In genomic region chr6:91565207-91565606, GRCh38 we compare ENCODE assay signal across 23 cellular contexts.
DNase-seq lines count a peak whose midpoint lies in the region; ATAC-seq, FAIRE-seq and TF ChIP-seq lines count a peak whose summit lies in the region.
"Had no signal": no experiment of that assay in that cellular context is flagged by ENCODE, and none has a peak within 500 bp of the region (broad histone marks: within the 10 kb centered on the region; RNA-seq: fewer than 3 reads in every experiment).

No MANE protein-coding gene starts in this region.

- no peak overlapping the region for H3K4me2 ChIP-seq in A549
- H3K4me2 ChIP-seq in IMR-90 (ENCODE audit: low read depth, low read length): no peak overlapping the region
- H3K4me2 ChIP-seq in H1 (ENCODE audit: insufficient read depth in 1 of 2, low read depth in 2 of 2, low read length in 2 of 2): no peak overlapping the region
- H3K4me2 ChIP-seq: BLaER1 treated with 17β-estradiol and CSF1 and Interleukin-3, amounts not matched to agents 10 nM and 100 nM had no signal

- H2BK15ac ChIP-seq in IMR-90 (ENCODE audit: low read depth, low read length) (no peak overlapping the region), H1 (ENCODE audit: low read length) (no peak overlapping the region)

- no peak overlapping the region for H2AK5ac ChIP-seq in IMR-90 (ENCODE audit: low read depth, low read length)
- H2AK5ac ChIP-seq in H1 (ENCODE audit: low read depth, low read length): no peak overlapping the region

- H2AFZ ChIP-seq in IMR-90 (replicated peaks; ENCODE audit: low read length, poor library complexity) (no peak overlapping the region), H1 (ENCODE audit: low read length) (no peak overlapping the region)

- POLR2A ChIA-PET in A549 (lab: Yijun Ruan, JAX): no interaction called here
- POLR2A ChIA-PET in IMR-90 (lab: Charles Lee; ENCODE audit: unreplicated experiment): no interaction called here
- POLR2A ChIA-PET in H1 (lab: Charles Lee; ENCODE audit: partially characterized antibody): no interaction called here

- no peak for TF ChIP-seq POLR2A in A549 (IDR thresholded peaks at IDR 0.05; ENCODE audit: low read length)
- TF ChIP-seq POLR2A in IMR-90 (IDR thresholded peaks at IDR 0.05; ENCODE audit: low read depth, low read length): no peak
- TF ChIP-seq POLR2A in H1 (IDR thresholded peaks at IDR 0.05; ENCODE audit: control extremely low read depth in 1 of 2, low read depth in 2 of 2, low read length in 2 of 2): no peak
- no peak for TF ChIP-seq POLR2A in ovary (IDR thresholded peaks at IDR 0.05)

- no peak overlapping the region for H2BK12ac ChIP-seq in H1 (ENCODE audit: low read depth, low read length)

- TF ChIP-seq EP300 in A549 (IDR thresholded peaks at IDR 0.05): no peak
- TF ChIP-seq EP300 in H1 (IDR thresholded peaks at IDR 0.05; ENCODE audit: borderline replicate concordance in 1 of 2, low read depth in 2 of 2, low read length in 2 of 2): no peak
- TF ChIP-seq EP300 in ovary (IDR thresholded peaks at IDR 0.05): no peak

- DNase-seq in A549 (ENCODE audit: low read depth in 1 of 2, low spot score in 1 of 2) (no peak), IMR-90 (no peak), H1 (ENCODE audit: low read depth in 1 of 2, low spot score in 2 of 2) (no peak), small intestine (no peak), DMS79 (lab: John Stamatoyannopoulos, UW) (no peak), ovary (no peak)
- DNase-seq: 8988T; AML-193; Caco-2; Calu3; CD4-positive, alpha-beta T cell; CD8-positive, alpha-beta T cell; DND-41; EL; GDM1 had no signal

- no peak overlapping the region for H3K14ac ChIP-seq in IMR-90 (replicated peaks; ENCODE audit: low read depth, low read length)
- H3K14ac ChIP-seq in H1 (ENCODE audit: insufficient read length): no peak overlapping the region

- in situ Hi-C loops in IMR-90 (cut with MboI; ENCODE audit: low sequenced_read_pairs): no loop called here

- no peak overlapping the region for H2AK9ac ChIP-seq in IMR-90 (replicated peaks; ENCODE audit: low read depth, low read length, poor library complexity)

- H2BK20ac ChIP-seq in IMR-90 (ENCODE audit: low read depth, low read length): no peak overlapping the region
- no peak overlapping the region for H2BK20ac ChIP-seq in H1 (ENCODE audit: low read length)

- H3K36me3 ChIP-seq in IMR-90 (ENCODE audit: control insufficient read depth, insufficient read depth, low read length) (no peaks in the 10 kb centered on the region), H1 (ENCODE audit: control insufficient read depth in 2 of 4, insufficient read depth in 4 of 4, low read length in 3 of 4) (no peaks in the 10 kb centered on the region), small intestine (ENCODE audit: control insufficient read depth in 2 of 2, insufficient read depth in 2 of 2, low read length in 2 of 2) (no peaks in the 10 kb centered on the region), ovary (no peaks in the 10 kb centered on the region)
- H3K36me3 ChIP-seq: BLaER1 treated with 17β-estradiol and CSF1 and Interleukin-3, amounts not matched to agents 10 nM and 100 nM had no signal

- H3K79me2 ChIP-seq in H1 (ENCODE audit: control insufficient read depth in 1 of 2, insufficient read depth in 2 of 2, low read length in 2 of 2): no peaks in the 10 kb centered on the region

- H3K4me1 ChIP-seq in A549 (no peaks in the 10 kb centered on the region), IMR-90 (ENCODE audit: control insufficient read depth, insufficient read depth, low read length) (peaks cover 6% of the 10 kb centered on the region), H1 (replicated peaks in 1 of 4; ENCODE audit: control insufficient read depth in 3 of 4, insufficient read depth in 4 of 4, low read length in 3 of 4) (no peaks in the 10 kb centered on the region; a peak in 1 of 7 replicates), small intestine (ENCODE audit: control insufficient read depth in 2 of 2, insufficient read depth in 1 of 2, low read depth in 1 of 2, low read length in 1 of 2) (no peaks in the 10 kb centered on the region), ovary (ENCODE audit: insufficient read depth) (no peaks in the 10 kb centered on the region)
- H3K4me1 ChIP-seq: BLaER1 treated with 17β-estradiol and CSF1 and Interleukin-3, amounts not matched to agents 10 nM and 100 nM; Caco-2 had no signal

- no peak overlapping the region for H3K56ac ChIP-seq in IMR-90 (ENCODE audit: extremely low read depth, insufficient read depth, low read length)
- H3K56ac ChIP-seq in H1 (replicated peaks; ENCODE audit: insufficient read length, low read depth, low read length): no peak overlapping the region

- H4K91ac ChIP-seq in IMR-90 (ENCODE audit: insufficient read depth, low read depth, low read length): no peak overlapping the region
- no peak overlapping the region for H4K91ac ChIP-seq in H1 (replicated peaks; ENCODE audit: insufficient read length, low read length)

- H3K9me1 ChIP-seq in IMR-90 (ENCODE audit: insufficient read depth, low read length): no peaks in the 10 kb centered on the region

- H3K4me3 ChIP-seq in A549: no peak overlapping the region
- no peak overlapping the region for H3K4me3 ChIP-seq in IMR-90 (ENCODE audit: insufficient read depth, low read depth, low read length)
- no peak overlapping the region for H3K4me3 ChIP-seq in H1 (ENCODE audit: extremely low read depth in 1 of 4, insufficient read depth in 2 of 4, low read depth in 3 of 4, low read length in 4 of 4)
- no peak overlapping the region for H3K4me3 ChIP-seq in small intestine (ENCODE audit: low read depth in 1 of 2, low read length in 2 of 2)
- H3K4me3 ChIP-seq in ovary: no peak overlapping the region
- H3K4me3 ChIP-seq: BLaER1 treated with 17β-estradiol and CSF1 and Interleukin-3, amounts not matched to agents 10 nM and 100 nM; GM12878 had no signal

- H3K4ac ChIP-seq in IMR-90 (ENCODE audit: low read depth, low read length): no peak overlapping the region
- no peak overlapping the region for H3K4ac ChIP-seq in H1 (replicated peaks; ENCODE audit: insufficient read length, low read depth, low read length)

- ATAC-seq in A549 (no peak), IMR-90 (ENCODE audit: low read depth) (no peak), GM21576 (IDR thresholded peaks at IDR 0.05; ENCODE audit: unreplicated experiment) (no peak)
- ATAC-seq: CD8-positive, alpha-beta T cell; GM12878 had no signal

- WGBS in A549 (ENCODE audit: missing lambda C conversion rate): 3% methylated on average over 3 of the region's 3 CpGs
- no CpG with 5 or more reads among the region's 3 CpGs for WGBS in IMR-90 (ENCODE audit: extremely low coverage in 2 of 2, insufficient read length in 1 of 2), 2 experiments
- 76% methylated on average over 3 of the region's 3 CpGs; no CpG with 5 or more reads in 1 of the 2 experiments for WGBS in H1 (ENCODE audit: extremely low coverage in 1 of 2, insufficient coverage in 1 of 2, insufficient read length in 1 of 2, insufficient replicate concordance in 2 of 2, low coverage in 1 of 2, low lambda C conversion rate in 2 of 2, missing lambda C conversion rate in 1 of 2), 2 experiments
- 59 to 79% (median 68%) methylated on average over 3 of the region's 3 CpGs for WGBS in small intestine, 3 donors
- WGBS in ovary, 3 donors: 83 to 98% (median 90%) methylated on average over 3 of the region's 3 CpGs

- H3K23ac ChIP-seq in IMR-90 (ENCODE audit: low read depth, low read length) (no peak overlapping the region), H1 (ENCODE audit: insufficient read length) (no peak overlapping the region)

- H3K9ac ChIP-seq in IMR-90 (ENCODE audit: low read depth, low read length) (no peak overlapping the region), H1 (replicated peaks in 1 of 4; ENCODE audit: extremely low read depth in 1 of 4, low read depth in 3 of 4, low read length in 3 of 4) (no peak overlapping the region)
- H3K9ac ChIP-seq: BLaER1 treated with 17β-estradiol and CSF1 and Interleukin-3, amounts not matched to agents 10 nM and 100 nM had no signal

- dilution Hi-C loops in IMR-90 (cut with HindIII; ENCODE audit: low sequenced_read_pairs, unreplicated experiment): no loop called here

- FAIRE-seq in A549 (lab: Jason Lieb, UNC): no peak
- no peak for FAIRE-seq in H1 (lab: Jason Lieb, UNC)
- peak; percentile 33 for FAIRE-seq in small intestine (lab: Jason Lieb, UNC)
- FAIRE-seq: A204.1, D721Med, GM12878, GM12892, GM19239 had no signal

- no peaks in the 10 kb centered on the region for H3K79me1 ChIP-seq in IMR-90 (ENCODE audit: low read depth in 1 of 2, low read length in 2 of 2)
- no peaks in the 10 kb centered on the region for H3K79me1 ChIP-seq in H1 (ENCODE audit: low read depth, low read length)

- intact Hi-C loops in IMR-90 (cut with micrococcal nuclease): loop anchor here (10.0 kb wide), 1 partner anchor 230 kb away; no protein-coding TSS in a partner anchor
- intact Hi-C loops in ovary (cut with DNase I): no loop called here

- CTCF ChIA-PET in A549 (lab: Yijun Ruan, JAX): no interaction called here
- CTCF ChIA-PET in IMR-90 (lab: Yijun Ruan, JAX): no interaction called here
- CTCF ChIA-PET in H1 (lab: Charles Lee; ENCODE audit: partially characterized antibody): no interaction called here

- TF ChIP-seq RAD21 in A549 (conservative IDR thresholded peaks at IDR 0.05 in 1 of 2, IDR thresholded peaks at IDR 0.05 in 1 of 2) (no peak), IMR-90 (IDR thresholded peaks at IDR 0.05; ENCODE audit: low read length) (no peak), H1 (IDR thresholded peaks at IDR 0.05 in 1 of 2, conservative IDR thresholded peaks at IDR 0.05 in 1 of 2; ENCODE audit: low read depth in 2 of 2, low read length in 2 of 2) (no peak)

- H3K27me3 ChIP-seq in IMR-90 (ENCODE audit: control insufficient read depth, insufficient read depth, low read length): no peaks in the 10 kb centered on the region
- no peaks in the 10 kb centered on the region for H3K27me3 ChIP-seq in H1 (replicated peaks in 1 of 4; ENCODE audit: control insufficient read depth in 3 of 4, extremely low read depth in 1 of 4, insufficient read depth in 3 of 4, low read length in 3 of 4)
- H3K27me3 ChIP-seq in small intestine (ENCODE audit: control insufficient read depth in 2 of 2, insufficient read depth in 2 of 2, low read length in 2 of 2): no peaks in the 10 kb centered on the region
- H3K27me3 ChIP-seq in ovary: no peaks in the 10 kb centered on the region
- H3K27me3 ChIP-seq: BLaER1 treated with 17β-estradiol and CSF1 and Interleukin-3, amounts not matched to agents 10 nM and 100 nM had no signal

- H4K8ac ChIP-seq in IMR-90 (ENCODE audit: low read depth in 2 of 2, low read length in 2 of 2): no peak overlapping the region
- H4K8ac ChIP-seq in H1 (ENCODE audit: extremely low read depth, insufficient read depth, low read length): no peak overlapping the region

- H2BK5ac ChIP-seq in IMR-90 (ENCODE audit: low read depth, low read length, poor library complexity, severe bottlenecking) (no peak overlapping the region), H1 (ENCODE audit: low read depth, low read length) (no peak overlapping the region)

- H4K5ac ChIP-seq in IMR-90 (ENCODE audit: low read depth, low read length) (no peak overlapping the region), H1 (ENCODE audit: insufficient read length, low read depth, low read length) (no peak overlapping the region)

- no TSS peak for BruUV-seq in IMR-90 (replicated peaks; lab: Mats Ljungman, UMichigan)

- H3K23me2 ChIP-seq in H1 (ENCODE audit: low read depth, low read length): no peaks in the 10 kb centered on the region

- no peak overlapping the region for H2BK120ac ChIP-seq in IMR-90 (ENCODE audit: low read depth, low read length)
- no peak overlapping the region for H2BK120ac ChIP-seq in H1 (replicated peaks; ENCODE audit: low read depth, low read length)

- no peak overlapping the region for H3K18ac ChIP-seq in IMR-90 (ENCODE audit: low read depth, low read length)
- H3K18ac ChIP-seq in H1 (ENCODE audit: extremely low read depth, low read length): no peak overlapping the region

- H4K20me1 ChIP-seq in IMR-90 (ENCODE audit: insufficient read depth, low read length): no peaks in the 10 kb centered on the region
- H4K20me1 ChIP-seq in H1 (replicated peaks in 1 of 2; ENCODE audit: control insufficient read depth in 1 of 2, insufficient read depth in 2 of 2, low read length in 2 of 2): no peaks in the 10 kb centered on the region
- H4K20me1 ChIP-seq: BLaER1 treated with 17β-estradiol and CSF1 and Interleukin-3, amounts not matched to agents 10 nM and 100 nM had no signal

- TF ChIP-seq CTCF in A549 (IDR thresholded peaks at IDR 0.05) (no peak), IMR-90 (conservative IDR thresholded peaks at IDR 0.05; ENCODE audit: low read depth, low read length) (no peak), H1 (IDR thresholded peaks at IDR 0.05; ENCODE audit: control extremely low read depth in 1 of 3, insufficient read depth in 1 of 3, low read depth in 1 of 3, low read length in 3 of 3) (no peak), ovary (IDR thresholded peaks at IDR 0.05) (no peak)

- H3K27ac ChIP-seq in A549: no peak overlapping the region
- no peak overlapping the region for H3K27ac ChIP-seq in IMR-90 (ENCODE audit: insufficient read depth, low read length)
- H3K27ac ChIP-seq in H1 (ENCODE audit: low read depth, low read length): no peak overlapping the region
- no peak overlapping the region for H3K27ac ChIP-seq in small intestine (ENCODE audit: low read depth in 1 of 2, low read length in 1 of 2)
- no peak overlapping the region for H3K27ac ChIP-seq in ovary
- H3K27ac ChIP-seq: BLaER1 treated with 17β-estradiol and CSF1 and Interleukin-3, amounts not matched to agents 10 nM and 100 nM; C4-2B had no signal

- H3K9me3 ChIP-seq in A549 (no peaks in the 10 kb centered on the region), IMR-90 (ENCODE audit: control insufficient read depth, insufficient read depth, low read length) (peaks cover 3% of the 10 kb centered on the region), H1 (ENCODE audit: insufficient read depth in 2 of 2, low read depth in 1 of 2, low read length in 1 of 2) (peaks cover 4% of the 10 kb centered on the region in 2 experiments; a peak in 2 of 4 replicates), small intestine (ENCODE audit: control insufficient read depth, low read depth) (no peaks in the 10 kb centered on the region), ovary (peaks cover 0 to 3% of the 10 kb centered on the region in 2 donors)
- H3K9me3 ChIP-seq: Caco-2 had no signal

Comparison
In these comparisons a context has a peak if more than half of its experiments do, and no peak if none do; other contexts are left out.
1. Of the 18 proteins assayed by ChIP-seq in both H1 and A549: peak only in H1: none; only in A549: none; in both: MAFK; in neither: 17.